8 cellular contexts compared by ENCODE assay signal in genomic region chr6:138403801-138404665, GRCh38. TPM values are rescaled to one million over a fixed set of nuclear protein-coding genes. Genes with fewer than 3 reads are reported as not detected.
DNase-seq lines count a peak whose midpoint lies in the region; ATAC-seq and TF ChIP-seq lines count a peak whose summit lies in the region.

Gene HEBP2 (plus strand): TSS chr6:138404223. CDS start chr6:138404496, 273 bp downstream.

- TF ChIP-seq EP300 in transverse colon (IDR thresholded peaks at IDR 0.05; ENCODE audit: low read depth) = no peak

- H2BK12ac ChIP-seq in trophoblast cell (ENCODE audit: low read length) = peak within 1 kb of the TSS; percentile 90

- TF ChIP-seq POLR2A in transverse colon (IDR thresholded peaks at IDR 0.05) = peak; percentile 89

- peak within 1 kb of the TSS; percentile 13 for H3K23ac ChIP-seq in trophoblast cell (ENCODE audit: low read length)

- peak within 1 kb of the TSS; percentile 97 for H4K91ac ChIP-seq in trophoblast cell (ENCODE audit: low read depth, low read length)

- H3K36me3 ChIP-seq in cardiac muscle cell = peaks cover 19% of the 10 kb centered on the region
- peaks cover 10 to 20% of the 10 kb centered on the region in 2 experiments for H3K36me3 ChIP-seq in trophoblast cell (ENCODE audit: control insufficient read depth in 1 of 2, insufficient read depth in 2 of 2, low read length in 2 of 2)
- H3K36me3 ChIP-seq in transverse colon = peaks cover 0 to 21% (median 5%) of the 10 kb centered on the region in 4 donors

- H2BK120ac ChIP-seq in trophoblast cell (ENCODE audit: insufficient read depth, low read length, poor library complexity) = peak within 1 kb of the TSS; percentile 98

- peak within 1 kb of the TSS; percentile 45 for H3K27ac ChIP-seq in cardiac muscle cell
- H3K27ac ChIP-seq in trophoblast cell (ENCODE audit: low read depth, low read length) = peak within 1 kb of the TSS; percentile 95
- peak within 1 kb of the TSS; percentile 94 to 97 (median 95) for H3K27ac ChIP-seq in transverse colon

- H3K9me3 ChIP-seq in cardiac muscle cell (ENCODE audit: low read depth) = no peaks in the 10 kb centered on the region
- peaks cover 1% of the 10 kb centered on the region for H3K9me3 ChIP-seq in trophoblast cell (ENCODE audit: insufficient read depth, low read depth, low read length)
- H3K9me3 ChIP-seq in transverse colon = no peaks in the 10 kb centered on the region

- in situ Hi-C loops in transverse colon (cut with MboI; ENCODE audit: low pct_ligation_motif_present in 1 of 4, low pct_unique_long_range_greater_than_20kb in 1 of 4, low sequenced_read_pairs in 3 of 4) = loop anchor here in 3 of 4 donors (25.0 kb wide), 2 partner anchors 292 to 358 kb away; partner anchors contain the start of genes CCDC28A (in 2 of the 3) and PERP (in 2 of the 3)

- H4K8ac ChIP-seq in trophoblast cell (ENCODE audit: low read depth, low read length) = peak within 1 kb of the TSS; percentile 94

- peak within 1 kb of the TSS; percentile 96 for H3K14ac ChIP-seq in trophoblast cell (ENCODE audit: low read length)

- peak within 1 kb of the TSS; percentile 96 for H3K18ac ChIP-seq in trophoblast cell (ENCODE audit: low read length)

- no CpG with 5 or more reads among the region's 92 CpGs for WGBS in trophoblast cell (ENCODE audit: extremely low coverage, insufficient coverage, insufficient read length)
- 0% methylated on average over 18 of the region's 92 CpGs; no CpG with 5 or more reads in 1 of the 2 donors for WGBS in transverse colon (ENCODE audit: low coverage in 1 of 2), 2 donors

- peak within 1 kb of the TSS; percentile 60 for H3K4ac ChIP-seq in trophoblast cell (ENCODE audit: low read depth, low read length)

- peaks cover 18% of the 10 kb centered on the region for H3K79me1 ChIP-seq in trophoblast cell (ENCODE audit: low read length)

- TF ChIP-seq CTCF in GM12872 (IDR thresholded peaks at IDR 0.05; ENCODE audit: insufficient read depth, low read depth, low read length) (peak; percentile 37; the same call in 2 of the 3 replicates), cardiac muscle cell (IDR thresholded peaks at IDR 0.05; ENCODE audit: low read depth, low read length) (peak; percentile 46), transverse colon (IDR thresholded peaks at IDR 0.05) (peak in 4 of 5 experiments; percentile 38 to 49 (median 42))

- H4K12ac ChIP-seq in trophoblast cell (ENCODE audit: low read depth, low read length) = peak within 1 kb of the TSS; percentile 83

- H3K4me1 ChIP-seq in cardiac muscle cell (ENCODE audit: low read depth) = peaks cover 7% of the 10 kb centered on the region
- H3K4me1 ChIP-seq in trophoblast cell (ENCODE audit: control insufficient read depth in 1 of 2, insufficient read depth in 2 of 2, low read length in 2 of 2) = peaks cover 4 to 6% of the 10 kb centered on the region in 2 experiments
- peaks cover 0 to 19% (median 14%) of the 10 kb centered on the region in 4 donors for H3K4me1 ChIP-seq in transverse colon

- peak within 1 kb of the TSS; percentile 92 for H3K4me2 ChIP-seq in trophoblast cell (ENCODE audit: low read length)

- H2AK5ac ChIP-seq in trophoblast cell (ENCODE audit: low read length) = peak within 1 kb of the TSS; percentile 95

- DNase-seq in NCI-H1417 (lab: John Stamatoyannopoulos, UW) (peak; percentile 95 to 99 (median 99)), SW 1271 (lab: John Stamatoyannopoulos, UW) (peak; percentile 59 to 85), cardiac muscle cell (ENCODE audit: low read depth in 1 of 2, low spot score in 1 of 2) (peak; percentile 89 to 98), trophoblast cell (peak; percentile 98), transverse colon (peak; percentile 97)
- peak; percentile 84 for DNase-seq in activated naive CD8-positive, alpha-beta T cell treated with anti-CD3 and anti-CD28 coated beads, Interleukin-2, amount 50 U/mL, for 16 hours (ENCODE audit: low read depth, low spot score)

- peak within 1 kb of the TSS; percentile 89 for H3K9ac ChIP-seq in trophoblast cell (ENCODE audit: low read length)

- intact Hi-C loops in transverse colon (cut with DNase I; ENCODE audit: low total_unique reads) = loop anchor here (10.0 kb wide), 1 partner anchor 289 kb away; no protein-coding TSS in a partner anchor

- peak within 1 kb of the TSS; percentile 97 for H2BK5ac ChIP-seq in trophoblast cell (ENCODE audit: low read depth, low read length, poor library complexity)

- no peaks in the 10 kb centered on the region for H3K27me3 ChIP-seq in cardiac muscle cell
- no peaks in the 10 kb centered on the region for H3K27me3 ChIP-seq in trophoblast cell (ENCODE audit: insufficient read depth, low read length)
- no peaks in the 10 kb centered on the region for H3K27me3 ChIP-seq in transverse colon

- ATAC-seq in HG02759 (IDR thresholded peaks at IDR 0.05; ENCODE audit: unreplicated experiment) = peak; percentile 93

- peak within 1 kb of the TSS; percentile 52 for H3K4me3 ChIP-seq in cardiac muscle cell
- H3K4me3 ChIP-seq in trophoblast cell (ENCODE audit: low read depth, low read length) = peak within 1 kb of the TSS; percentile 87
- H3K4me3 ChIP-seq in transverse colon = peak within 1 kb of the TSS; percentile 66 to 86 (median 82)

- peak within 1 kb of the TSS; percentile 91 for H2AFZ ChIP-seq in trophoblast cell (ENCODE audit: insufficient read depth, low read length, poor library complexity)

- peaks cover 17% of the 10 kb centered on the region for H3K79me2 ChIP-seq in trophoblast cell (ENCODE audit: control insufficient read depth, insufficient read depth, low read length, poor library complexity)

RNA-seq across cellular contexts. Expression of gene HEBP2, which starts in this region (rescaled TPM):
- 55.9 and 62.2 TPM in 2 replicates for total RNA-seq in cardiac muscle cell
- polyA plus RNA-seq in cardiac muscle cell = 97.1 and 109 TPM in 2 replicates
- 119 and 121 TPM in 2 replicates for polyA plus RNA-seq in trophoblast cell (2013)
- 10 to 100 TPM; 33.3 to 77.8 (median 73.4) TPM for total RNA-seq in transverse colon

Comparison
In these comparisons a context has a peak if more than half of its experiments do, and no peak if none do; other contexts are left out.
1. Peak in every context shown above with its lines: DNase-seq, ATAC-seq, H3K4me3 ChIP-seq and H3K27ac ChIP-seq.
2. H3K27ac ChIP-seq: peak in every context shown above with its lines; median percentile 95 in trophoblast cell; 95 in transverse colon; 45 in cardiac muscle cell.